ENCODE assay signal across 1 cellular context in genomic region chr12:3885179-3886094, GRCh38.
TF ChIP-seq lines count a peak whose summit lies in the region.

No MANE protein-coding gene starts in this region.

TF ChIP-seq in GM23338, 12 proteins besides CTCF, POLR2A, EP300 and RAD21 (continued from another document):
- TF ChIP-seq ZNF462 (CRISPR knock-in tag; IDR thresholded peaks at IDR 0.05) (no peak), STAT1 (IDR thresholded peaks at IDR 0.05; ENCODE audit: unreplicated experiment) (no peak)
